ENCODE assay signal across 8 cellular contexts in the genomic region with DNA sequence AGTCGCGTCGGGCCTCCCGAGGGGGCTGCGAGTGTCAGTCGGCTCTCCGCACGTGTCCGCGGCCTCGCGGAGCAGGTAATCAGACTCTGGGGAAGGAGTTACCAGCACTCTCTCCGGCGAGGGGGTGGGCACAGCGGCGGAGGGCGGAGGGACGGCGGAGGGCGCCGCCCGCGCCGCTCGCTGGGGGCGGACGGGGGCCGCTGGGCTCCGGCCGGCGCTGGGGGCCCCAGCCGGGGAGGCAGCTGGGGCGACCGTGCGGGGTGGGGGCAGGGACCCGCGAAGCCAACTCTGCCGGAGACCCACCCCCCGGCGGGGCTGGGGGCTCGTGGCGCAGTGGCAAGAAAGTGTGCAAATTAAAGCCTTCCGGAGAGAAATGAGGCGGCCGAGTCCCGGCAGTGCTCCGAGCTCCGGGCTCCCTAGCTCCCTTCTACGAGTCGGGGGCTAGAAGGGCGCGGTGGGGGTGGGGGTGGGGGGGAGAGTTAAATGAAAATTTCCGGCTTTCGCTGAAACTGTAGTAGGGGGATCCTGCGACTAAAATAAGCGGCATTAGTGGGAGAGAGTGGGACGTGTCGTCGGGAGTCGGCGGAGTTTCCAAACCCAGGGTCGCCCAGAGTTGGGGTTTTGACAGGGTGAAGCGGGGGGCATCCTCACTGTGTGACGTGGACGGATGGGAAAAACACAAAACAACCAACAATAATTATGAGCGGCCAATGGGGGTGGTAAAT. TPM values are rescaled to one million over a fixed set of nuclear protein-coding genes. Genes with fewer than 3 reads are reported as not detected.
DNase-seq lines count a peak whose midpoint lies in the region; ATAC-seq and TF ChIP-seq lines count a peak whose summit lies in the region.

Gene CDK6 (minus strand): TSS at position 85 of the 725 bp plus-strand sequence. CDS start 3,250 bp downstream, outside the sequence.

- H3K4me2 ChIP-seq in neural progenitor cell = peak within 1 kb of the TSS; percentile 83

- H3K4me1 ChIP-seq in neural progenitor cell (peaks cover 12% of the 10 kb centered on the region), thymus (ENCODE audit: control insufficient read depth, insufficient read depth, low read length) (peaks cover 3% of the 10 kb centered on the region)

- H3K27me3 ChIP-seq in neural progenitor cell (peaks cover 67% of the 10 kb centered on the region), thymus (ENCODE audit: control insufficient read depth, insufficient read depth) (no peaks in the 10 kb centered on the region)

- no peaks in the 10 kb centered on the region for H3K9me3 Mint-ChIP-seq in activated T-cell treated with anti-CD3 and anti-CD28 coated beads, Interleukin-2, amount 50 U/mL, for 72 hours
- H3K9me3 Mint-ChIP-seq in neural progenitor cell = peaks cover 2% of the 10 kb centered on the region

- peak; percentile 23 for ATAC-seq in GM18858 (IDR thresholded peaks at IDR 0.05; ENCODE audit: unreplicated experiment)
- ATAC-seq in HG03039 (IDR thresholded peaks at IDR 0.05; ENCODE audit: unreplicated experiment) = peak; percentile 28
- ATAC-seq in activated T-cell treated with anti-CD3 and anti-CD28 coated beads, Interleukin-2, amount 50 U/mL, for 72 hours (replicated peaks in 1 of 2) = peak; percentile 41 to 54

- no peaks in the 10 kb centered on the region for H3K79me2 ChIP-seq in neural progenitor cell (ENCODE audit: low read depth)

- H3K27ac ChIP-seq in neural progenitor cell (no peak within 1 kb of the TSS), thymus (ENCODE audit: low read depth) (peak within 1 kb of the TSS; percentile 96)

- no peak within 1 kb of the TSS for H3K9ac ChIP-seq in neural progenitor cell

- H3F3A ChIP-seq in neural progenitor cell (ENCODE audit: low read depth) = peaks cover 33% of the 10 kb centered on the region

- H3K9me3 ChIP-seq in neural progenitor cell (ENCODE audit: low read depth) = no peaks in the 10 kb centered on the region
- no peaks in the 10 kb centered on the region for H3K9me3 ChIP-seq in thymus (ENCODE audit: control insufficient read depth)

- H3K4me3 Mint-ChIP-seq in activated T-cell treated with anti-CD3 and anti-CD28 coated beads, Interleukin-2, amount 50 U/mL, for 72 hours = peak within 1 kb of the TSS; percentile 88 to 97
- H3K4me3 Mint-ChIP-seq in neural progenitor cell = peak within 1 kb of the TSS; percentile 99

- peak within 1 kb of the TSS; percentile 63 for H3K4me3 ChIP-seq in fibroblast of pulmonary artery (replicated peaks; ENCODE audit: low read depth, low read length)
- peak within 1 kb of the TSS; percentile 67 for H3K4me3 ChIP-seq in neural progenitor cell
- H3K4me3 ChIP-seq in thymus (ENCODE audit: low read length) = peak within 1 kb of the TSS; percentile 93

- H3K4me1 Mint-ChIP-seq in activated T-cell treated with anti-CD3 and anti-CD28 coated beads, Interleukin-2, amount 50 U/mL, for 72 hours (ENCODE audit: low read depth) = peaks cover 30% of the 10 kb centered on the region
- peaks cover 38% of the 10 kb centered on the region for H3K4me1 Mint-ChIP-seq in neural progenitor cell

- no peaks in the 10 kb centered on the region for H4K20me1 ChIP-seq in neural progenitor cell (ENCODE audit: low read depth)

- peaks cover 22 to 25% of the 10 kb centered on the region in 2 donors for H3K36me3 Mint-ChIP-seq in activated T-cell treated with anti-CD3 and anti-CD28 coated beads, Interleukin-2, amount 50 U/mL, for 72 hours (ENCODE audit: insufficient read depth in 2 of 2)
- peaks cover 11% of the 10 kb centered on the region for H3K36me3 Mint-ChIP-seq in neural progenitor cell

- H2AFZ ChIP-seq in neural progenitor cell (replicated peaks) = peak within 1 kb of the TSS; percentile 45

- DNase-seq in OCI-M1 (lab: John Stamatoyannopoulos, UW) = peak; percentile 100
- DNase-seq in activated T-cell treated with anti-CD3 and anti-CD28 coated beads, Interleukin-2, amount 50 U/mL, for 72 hours = peak; percentile 82 to 83
- DNase-seq in fibroblast of pulmonary artery (ENCODE audit: low read depth) = peak; percentile 66
- DNase-seq in neural progenitor cell (ENCODE audit: low spot score) = peak; percentile 72
- DNase-seq in NCI-H1436 (lab: John Stamatoyannopoulos, UW) = no peak

- H3K36me3 ChIP-seq in neural progenitor cell (no peaks in the 10 kb centered on the region), thymus (ENCODE audit: control insufficient read depth, insufficient read depth) (no peaks in the 10 kb centered on the region)

- WGBS in thymus = under 1% methylated on average over 66 of the region's 66 CpGs

- peak within 1 kb of the TSS; percentile 92 for H3K27ac Mint-ChIP-seq in activated T-cell treated with anti-CD3 and anti-CD28 coated beads, Interleukin-2, amount 50 U/mL, for 72 hours
- peak within 1 kb of the TSS; percentile 98 for H3K27ac Mint-ChIP-seq in neural progenitor cell

- no peak for TF ChIP-seq CTCF in fibroblast of pulmonary artery (IDR thresholded peaks at IDR 0.05; ENCODE audit: low read length, missing control alignments)
- TF ChIP-seq CTCF in neural progenitor cell (IDR thresholded peaks at IDR 0.05) = no peak

- peaks cover 19% of the 10 kb centered on the region for H3K27me3 Mint-ChIP-seq in activated T-cell treated with anti-CD3 and anti-CD28 coated beads, Interleukin-2, amount 50 U/mL, for 72 hours (ENCODE audit: low read depth)
- peaks cover 11% of the 10 kb centered on the region for H3K27me3 Mint-ChIP-seq in neural progenitor cell (ENCODE audit: insufficient read depth, low read depth)

RNA-seq across cellular contexts. Expression of gene CDK6, which starts in this region (rescaled TPM):
- total RNA-seq in activated T-cell treated with anti-CD3 and anti-CD28 coated beads, Interleukin-2, amount 50 U/mL, for 72 hours = 100 to 1,000 TPM; 213 to 256 TPM
- total RNA-seq in neural progenitor cell (ENCODE audit: low replicate concordance) = 3.6 and 6.0 TPM in 2 replicates
- polyA plus RNA-seq in thymus = 6.5 TPM

Comparison
In these comparisons a context has a peak if more than half of its experiments do, and no peak if none do; other contexts are left out.
1. RNA of gene CDK6 (total RNA-seq): 213 to 256 TPM in activated T-cell treated with anti-CD3 and anti-CD28 coated beads, Interleukin-2, amount 50 U/mL, for 72 hours; 3.6 to 6.0 TPM in neural progenitor cell; every median in the first group is over 10 times any median in the second.
2. Peak in every context shown above with its lines, with median percentiles within 50 percentile points of each other: ATAC-seq and H3K4me3 ChIP-seq.